ENCODE assay signal across 1 cellular context in the genomic region with DNA sequence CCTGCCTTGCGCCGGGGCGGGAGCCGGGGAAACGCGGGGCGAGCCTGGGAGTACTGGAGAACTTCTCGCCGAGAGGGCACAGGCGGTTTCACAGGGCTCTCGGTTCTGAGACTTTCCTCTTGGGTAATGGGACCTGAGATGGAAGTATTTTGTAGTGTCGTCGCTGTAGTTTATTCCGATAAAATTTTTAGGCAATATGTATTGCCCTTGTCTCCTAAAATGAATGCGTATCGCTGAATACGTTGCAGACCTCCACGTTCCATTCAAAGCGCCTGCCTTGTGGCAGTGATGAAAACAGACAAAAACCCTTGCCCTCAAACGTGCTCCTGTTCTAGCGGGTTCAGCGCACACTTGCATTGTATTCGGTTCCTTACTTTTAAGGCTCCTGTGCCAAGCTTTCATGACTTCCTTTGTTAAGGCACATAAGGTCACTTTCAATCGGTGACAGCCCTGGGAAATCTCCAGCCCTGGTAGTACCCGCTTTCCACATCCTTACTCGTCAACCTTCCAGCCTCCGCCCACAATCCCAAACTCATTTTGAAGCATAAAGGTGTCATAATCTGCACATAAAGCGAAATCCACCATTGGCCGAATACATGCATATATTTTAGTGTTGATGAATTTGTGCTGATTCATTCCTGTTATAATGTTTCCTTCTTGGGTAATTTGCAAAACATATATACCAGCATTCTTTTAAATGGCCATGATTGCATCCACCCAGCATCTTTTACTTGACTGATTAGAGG.
TF ChIP-seq lines count a peak whose summit lies in the region.

No MANE protein-coding gene starts in this region.

TF ChIP-seq in GM23338, 12 proteins besides CTCF, POLR2A, EP300 and RAD21 (continued from another document):
- TF ChIP-seq ETS1 (IDR thresholded peaks at IDR 0.05) (no peak), NANOG (IDR thresholded peaks at IDR 0.05; ENCODE audit: borderline replicate concordance) (no peak), CREB1 (CRISPR knock-in tag; IDR thresholded peaks at IDR 0.05; ENCODE audit: low read depth) (no peak), JUNB (IDR thresholded peaks at IDR 0.05; ENCODE audit: unreplicated experiment) (no peak), ZNF331 (CRISPR knock-in tag; IDR thresholded peaks at IDR 0.05; ENCODE audit: low read depth) (no peak), ZNF462 (CRISPR knock-in tag; IDR thresholded peaks at IDR 0.05) (no peak)
